Comparison of ENCODE assay signal across 8 cellular contexts in genomic region chr5:83077662-83078261, GRCh38. TPM values are rescaled to one million over a fixed set of nuclear protein-coding genes. Genes with fewer than 3 reads are reported as not detected.
DNase-seq lines count a peak whose midpoint lies in the region; ATAC-seq and TF ChIP-seq lines count a peak whose summit lies in the region.

No MANE protein-coding gene starts in this region.

- H3K36me3 Mint-ChIP-seq in endodermal cell (ENCODE audit: low read depth): peaks cover 20% of the 10 kb centered on the region
- peaks cover 0 to 15% (median 15%) of the 10 kb centered on the region in 3 donors for H3K36me3 Mint-ChIP-seq in naive thymus-derived CD8-positive, alpha-beta T cell

- no peak for TF ChIP-seq CTCF in endodermal cell (conservative IDR thresholded peaks at IDR 0.05)

- peak overlapping the region; percentile 93 for H3K4me3 ChIP-seq in endodermal cell (ENCODE audit: low read length)

- no peaks in the 10 kb centered on the region for H3K27me3 ChIP-seq in endodermal cell (ENCODE audit: control insufficient read depth, insufficient read depth, low read length, poor library complexity, severe bottlenecking)

- peak overlapping the region; percentile 100 for H3K4me3 Mint-ChIP-seq in endodermal cell
- peak overlapping the region; percentile 91 to 99 (median 98) for H3K4me3 Mint-ChIP-seq in naive thymus-derived CD8-positive, alpha-beta T cell

- no peaks in the 10 kb centered on the region for H3K27me3 Mint-ChIP-seq in endodermal cell (ENCODE audit: insufficient read depth)
- H3K27me3 Mint-ChIP-seq in naive thymus-derived CD8-positive, alpha-beta T cell: no peaks in the 10 kb centered on the region

- peak; percentile 9 for ATAC-seq in GM18909 (IDR thresholded peaks at IDR 0.05; ENCODE audit: poor library complexity, unreplicated experiment)
- ATAC-seq in HG03135 (IDR thresholded peaks at IDR 0.05; ENCODE audit: unreplicated experiment): peak; percentile 7
- no peak for ATAC-seq in naive thymus-derived CD8-positive, alpha-beta T cell

- H3K4me1 Mint-ChIP-seq in endodermal cell: peaks cover 32% of the 10 kb centered on the region
- H3K4me1 Mint-ChIP-seq in naive thymus-derived CD8-positive, alpha-beta T cell: peaks cover 20 to 55% (median 49%) of the 10 kb centered on the region in 4 donors

- H3K9me3 ChIP-seq in endodermal cell (ENCODE audit: control insufficient read depth, low read length): no peaks in the 10 kb centered on the region

- peak overlapping the region; percentile 76 for H3K9ac ChIP-seq in endodermal cell (ENCODE audit: extremely low read depth, low read length, poor library complexity, severe bottlenecking)

- H3K27ac ChIP-seq in endodermal cell (ENCODE audit: low read depth, low read length): no peak overlapping the region

- DNase-seq in Ammon's horn (ENCODE audit: low spot score) (peak; percentile 30), SKM-1 (lab: John Stamatoyannopoulos, UW; ENCODE audit: unreplicated experiment) (peak; percentile 76), endodermal cell (peak; percentile 75), posterior vena cava (ENCODE audit: low spot score) (no peak)
- DNase-seq in naive thymus-derived CD8-positive, alpha-beta T cell: peak in 2 of 10 donors; percentile 0 to 1
- DNase-seq in stimulated activated CD4-positive, alpha-beta T cell treated with anti-CD3 and anti-CD28 coated beads, Interleukin-1b, Interleukin-23, amount 100 ng/mL, for 48 hours: no peak

- POLR2A ChIA-PET in naive thymus-derived CD8-positive, alpha-beta T cell (lab: Charles Lee): interaction anchor here (0.5 to 1.5 kb wide), 3 partner anchors 794 to 1776 kb away, joined by 3 to 8 read pairs (median 3); partner anchors contain the start of genes RPS23 and ZCCHC9

- H3K9me3 Mint-ChIP-seq in endodermal cell: no peaks in the 10 kb centered on the region
- H3K9me3 Mint-ChIP-seq in naive thymus-derived CD8-positive, alpha-beta T cell: no peaks in the 10 kb centered on the region

- H3K27ac Mint-ChIP-seq in endodermal cell: peak overlapping the region; percentile 99
- H3K27ac Mint-ChIP-seq in naive thymus-derived CD8-positive, alpha-beta T cell: peak overlapping the region; percentile 97 to 100 (median 99)

- WGBS in endodermal cell (ENCODE audit: insufficient coverage in 1 of 2, insufficient read length in 1 of 2), 2 experiments: 8 to 9% methylated on average over 11 to 14 of the region's 14 CpGs

- intact Hi-C loops in posterior vena cava (cut with DNase I): no loop called here

- no peaks in the 10 kb centered on the region for H3K4me1 ChIP-seq in endodermal cell (ENCODE audit: control insufficient read depth, insufficient read depth, low read length)

- peaks cover 19% of the 10 kb centered on the region for H3K36me3 ChIP-seq in endodermal cell (ENCODE audit: control insufficient read depth, insufficient read depth, low read length)

RNA-seq across cellular contexts. Expression of gene XRCC4, which starts 0.4 kb away (rescaled TPM):
- total RNA-seq in endodermal cell (10 to 100 TPM; 10.6 to 17.3 TPM), posterior vena cava (1 to 10 TPM; 8.4 to 9.1 TPM)
- polyA plus RNA-seq in endodermal cell (2013, experiment 1 of 2): 15.7 TPM
- polyA plus RNA-seq in endodermal cell (2013, experiment 2 of 2): 15.4 TPM
- total RNA-seq in naive thymus-derived CD8-positive, alpha-beta T cell: 1 to 10 TPM; 4.2 to 4.5 TPM
- 1 to 10 TPM; 6.4 to 8.6 (median 7.3) TPM for polyA plus RNA-seq in naive thymus-derived CD8-positive, alpha-beta T cell

RNA-seq across cellular contexts. Expression of gene TMEM167A, which starts 0.6 kb away (rescaled TPM):
- total RNA-seq in endodermal cell (100 to 1,000 TPM; 124 to 134 TPM), posterior vena cava (10 to 100 TPM; 72.1 to 72.6 TPM)
- 91.9 TPM for polyA plus RNA-seq in endodermal cell (2013, experiment 1 of 2)
- polyA plus RNA-seq in endodermal cell (2013, experiment 2 of 2): 87.5 TPM
- total RNA-seq in naive thymus-derived CD8-positive, alpha-beta T cell: 10 to 100 TPM; 35.9 to 38.5 TPM
- 10 to 100 TPM; 35.8 to 45.2 (median 39.1) TPM for polyA plus RNA-seq in naive thymus-derived CD8-positive, alpha-beta T cell

Comparison
In these comparisons a context has a peak if more than half of its experiments do, and no peak if none do; other contexts are left out.
1. DNase-seq: peak in Ammon's horn (single experiment), SKM-1 (single experiment) and endodermal cell (single experiment); none in posterior vena cava (single experiment) and stimulated activated CD4-positive, alpha-beta T cell treated with anti-CD3 and anti-CD28 coated beads, Interleukin-1b, Interleukin-23, amount 100 ng/mL, for 48 hours (single experiment).
2. ATAC-seq: peak in GM18909 (single experiment) and HG03135 (single experiment); none in naive thymus-derived CD8-positive, alpha-beta T cell (0 of 2).